In genomic region chr19:10654610-10655456, GRCh38 we compare ENCODE assay signal across 8 cellular contexts. TPM values are rescaled to one million over a fixed set of nuclear protein-coding genes. Genes with fewer than 3 reads are reported as not detected.
DNase-seq lines count a peak whose midpoint lies in the region; ATAC-seq, FAIRE-seq and TF ChIP-seq lines count a peak whose summit lies in the region.

No MANE protein-coding gene starts in this region.

- peak overlapping the region; percentile 99 for H3K9ac ChIP-seq in PC-3 (ENCODE audit: low read length)

- H3K4me1 ChIP-seq in PC-3 (ENCODE audit: insufficient read depth, low read length), result peaks cover 22% of the 10 kb centered on the region
- H3K4me1 ChIP-seq in ovary (ENCODE audit: insufficient read depth), result peaks cover 9% of the 10 kb centered on the region

- peaks cover 11% of the 10 kb centered on the region for H3K27me3 Mint-ChIP-seq in glutamatergic neuron (ENCODE audit: unreplicated experiment)

- H3K79me2 ChIP-seq in PC-3 (ENCODE audit: low read length), result peaks cover 73% of the 10 kb centered on the region

- H4K20me1 ChIP-seq in PC-3 (ENCODE audit: low read length), result peaks cover 50% of the 10 kb centered on the region

- peaks cover 31% of the 10 kb centered on the region for H3K36me3 ChIP-seq in PC-3 (ENCODE audit: low read depth, low read length)
- H3K36me3 ChIP-seq in ovary, result no peaks in the 10 kb centered on the region

- CTCF ChIA-PET in PC-3 (lab: Charles Lee), result no interaction called here

- H3K27ac Mint-ChIP-seq in glutamatergic neuron (ENCODE audit: unreplicated experiment), result peak overlapping the region; percentile 96

- H2AFZ ChIP-seq in PC-3 (ENCODE audit: low read length), result peak overlapping the region; percentile 63

- POLR2A ChIA-PET in PC-3 (lab: Charles Lee; ENCODE audit: unreplicated experiment), result no interaction called here

- 0 to 1% (median 1%) methylated on average over 46 to 73 of the region's 73 CpGs for WGBS in ovary, 3 donors

- intact Hi-C loops in PC-3 (cut with micrococcal nuclease) (loop anchor here (2.0 kb wide), 1 partner anchor 46 kb away; the partner anchor contains the start of gene QTRT1), ovary (cut with DNase I) (loop anchor here in 1 of 4 donors (5.0 kb wide), 1 partner anchor 42 kb away; no protein-coding TSS in a partner anchor)

- ATAC-seq in HG03439 (IDR thresholded peaks at IDR 0.05; ENCODE audit: unreplicated experiment) (peak; percentile 3), PC-3 (peak; percentile 35)

- DNase-seq in activated T-cell treated with anti-CD3 and anti-CD28 coated beads for 1 hour (ENCODE audit: low read depth), result peak; percentile 48
- DNase-seq in activated T-cell treated with anti-CD3 and anti-CD28 coated beads, Interleukin-2, amount 50 U/mL, for 1 hour, result no peak
- DNase-seq in PC-3, result peak; percentile 59
- DNase-seq in activated naive CD4-positive, alpha-beta T cell (lab: John Stamatoyannopoulos, UW), result peak in 3 of 4 experiments; percentile 53 to 66 (median 63)
- peak; percentile 81 for DNase-seq in glutamatergic neuron
- DNase-seq in ovary, result peak; percentile 62 to 80 (median 75)
- DNase-seq in urothelium cell line (ENCODE audit: low spot score), result peak; percentile 75

- peaks cover 17% of the 10 kb centered on the region for H3K9me3 Mint-ChIP-seq in glutamatergic neuron (ENCODE audit: unreplicated experiment)

- BruUV-seq in PC-3 (replicated peaks; lab: Mats Ljungman, UMichigan), result no TSS peak

- peak overlapping the region; percentile 88 for H3K27ac ChIP-seq in PC-3 (ENCODE audit: low read length)
- peak overlapping the region; percentile 96 to 98 for H3K27ac ChIP-seq in ovary

- FAIRE-seq in urothelium cell line (lab: Jason Lieb, UNC), result no peak

- no peaks in the 10 kb centered on the region for H3K9me2 ChIP-seq in PC-3 (replicated peaks; ENCODE audit: low read length)

- TF ChIP-seq EP300 in ovary (IDR thresholded peaks at IDR 0.05), result no peak

- H3K4me1 Mint-ChIP-seq in glutamatergic neuron (ENCODE audit: low read depth, unreplicated experiment), result peaks cover 12% of the 10 kb centered on the region

- no peaks in the 10 kb centered on the region for H3K36me3 Mint-ChIP-seq in glutamatergic neuron (ENCODE audit: unreplicated experiment)

- peak overlapping the region; percentile 91 for H3K4me3 Mint-ChIP-seq in glutamatergic neuron (ENCODE audit: unreplicated experiment)

- no peak for TF ChIP-seq CTCF in PC-3 (conservative IDR thresholded peaks at IDR 0.05; ENCODE audit: low read depth, low read length)
- no peak for TF ChIP-seq CTCF in glutamatergic neuron (IDR thresholded peaks at IDR 0.05; ENCODE audit: partially characterized antibody, unreplicated experiment)
- TF ChIP-seq CTCF in ovary (IDR thresholded peaks at IDR 0.05), result no peak

- H3K4me3 ChIP-seq in PC-3 (ENCODE audit: low read length) (peak overlapping the region; percentile 94), ovary (peak overlapping the region; percentile 87)

- H3K4me2 ChIP-seq in PC-3 (ENCODE audit: low read length), result peak overlapping the region; percentile 99

- no peaks in the 10 kb centered on the region for H3F3A ChIP-seq in PC-3 (ENCODE audit: low read length, unreplicated experiment)

- H3K9me3 ChIP-seq in PC-3 (ENCODE audit: low read length) (no peaks in the 10 kb centered on the region), ovary (no peaks in the 10 kb centered on the region)

- TF ChIP-seq POLR2A in ovary (IDR thresholded peaks at IDR 0.05), result no peak

- H3K27me3 ChIP-seq in PC-3 (ENCODE audit: low read length) (no peaks in the 10 kb centered on the region), ovary (no peaks in the 10 kb centered on the region)

RNA-seq across cellular contexts. Expression of gene ILF3, which starts 0.7 kb away (rescaled TPM):
- total RNA-seq in PC-3 (2014; rRNA removed), result 322 and 441 TPM in 2 replicates
- 536 TPM for total RNA-seq in glutamatergic neuron (ENCODE audit: unreplicated experiment)
- total RNA-seq in ovary, result 100 to 1,000 TPM in 6 of 7 donors, 10 to 100 TPM in 1; 90.0 to 295 (median 246) TPM
- polyA plus RNA-seq in ovary, result 100 to 1,000 TPM; 120 to 149 TPM

RNA-seq across cellular contexts. Expression of gene SLC44A2, which starts 29.5 kb away (rescaled TPM):
- total RNA-seq in PC-3 (2014; rRNA removed), result 63.9 and 87.3 TPM in 2 replicates
- total RNA-seq in glutamatergic neuron (ENCODE audit: unreplicated experiment), result 129 TPM
- 100 to 1,000 TPM in 1 of 7 donors, 10 to 100 TPM in 6; 18.1 to 137 (median 52.3) TPM for total RNA-seq in ovary
- 10 to 100 TPM; 37.6 to 94.1 TPM for polyA plus RNA-seq in ovary

RNA-seq across cellular contexts. Expression of gene QTRT1, which starts 46.4 kb away (rescaled TPM):
- 72.7 and 79.7 TPM in 2 replicates for total RNA-seq in PC-3 (2014; rRNA removed)
- 35.1 TPM for total RNA-seq in glutamatergic neuron (ENCODE audit: unreplicated experiment)
- 10 to 100 TPM; 33.3 to 61.0 (median 51.5) TPM for total RNA-seq in ovary
- 10 to 100 TPM in 1 of 2 donors, 1 to 10 TPM in 1; 3.2 to 59.1 TPM for polyA plus RNA-seq in ovary
